17 cellular contexts compared by ENCODE assay signal in the genomic region with DNA sequence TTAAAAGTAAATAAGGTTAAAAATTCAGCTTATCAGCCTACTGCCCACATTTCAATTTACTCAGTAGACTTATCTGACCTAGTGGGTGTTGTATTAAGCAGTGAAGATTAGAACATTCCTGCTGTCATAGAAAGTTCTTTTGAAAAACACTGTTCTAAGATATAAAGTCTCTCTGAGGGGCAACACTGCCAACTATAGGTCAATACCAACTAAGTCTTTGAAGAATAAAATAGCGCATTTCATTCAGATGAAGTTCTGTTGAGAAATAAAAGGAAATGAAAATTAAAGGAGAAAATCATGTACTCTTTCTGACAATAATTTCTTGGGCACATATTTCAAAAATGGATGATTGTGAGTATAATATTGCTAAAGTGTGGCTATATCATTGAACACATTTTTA.
"Had no signal": no experiment of that assay in that cellular context is flagged by ENCODE, and none has a peak within 500 bp of the region (broad histone marks: within the 10 kb centered on the region; RNA-seq: fewer than 3 reads in every experiment).

No MANE protein-coding gene starts in this region.

- H3K9me3 ChIP-seq: breast epithelium, esophagus squamous epithelium, left lung, psoas muscle, upper lobe of left lung had no signal

- H3K27ac Mint-ChIP-seq: activated B cell treated with CpG ODN at 0.5 μM for 24 hours; activated CD4-positive, alpha-beta T cell treated with anti-CD3 and anti-CD28 coated beads, Interleukin-2, amount 10 ng/mL, durations not matched to agents 7 days and 5 days; activated CD8-positive, alpha-beta memory T cell treated with anti-CD3 and anti-CD28 coated beads, Interleukin-2, amount 10 ng/mL, durations not matched to agents 7 days and 5 days; activated naive CD8-positive, alpha-beta T cell treated with anti-CD3 and anti-CD28 coated beads for 36 hours; activated T-cell treated with anti-CD3 and anti-CD28 coated beads, Interleukin-2, amount 50 U/mL, for 24 hours; natural killer cell treated with Interleukin-12 subunit alpha and Interleukin-12 subunit beta and Interleukin-15 and Interleukin-18, amount 100 ng/mL, for 72 hours; T-cell had no signal

- H3K36me3 ChIP-seq: breast epithelium, esophagus squamous epithelium, left lung, upper lobe of left lung had no signal

- H3K27me3 Mint-ChIP-seq: activated B cell treated with CpG ODN at 0.5 μM for 24 hours; activated CD4-positive, alpha-beta T cell treated with anti-CD3 and anti-CD28 coated beads, Interleukin-2, amount 10 ng/mL, durations not matched to agents 7 days and 5 days; activated CD8-positive, alpha-beta memory T cell treated with anti-CD3 and anti-CD28 coated beads, Interleukin-2, amount 10 ng/mL, durations not matched to agents 7 days and 5 days; activated naive CD8-positive, alpha-beta T cell treated with anti-CD3 and anti-CD28 coated beads for 36 hours; activated T-cell treated with anti-CD3 and anti-CD28 coated beads, Interleukin-2, amount 50 U/mL, for 24 hours; natural killer cell treated with Interleukin-12 subunit alpha and Interleukin-12 subunit beta and Interleukin-15 and Interleukin-18, amount 100 ng/mL, for 72 hours; T-cell had no signal

- H3K27ac ChIP-seq: breast epithelium, esophagus squamous epithelium, left lung, psoas muscle, upper lobe of left lung had no signal

- DNase-seq: activated B cell treated with CpG ODN at 0.5 μM for 24 hours; activated CD4-positive, alpha-beta T cell treated with anti-CD3 and anti-CD28 coated beads, Interleukin-2, amount 10 ng/mL, durations not matched to agents 7 days and 5 days; activated CD8-positive, alpha-beta memory T cell treated with anti-CD3 and anti-CD28 coated beads, Interleukin-2, amount 10 ng/mL, durations not matched to agents 7 days and 5 days; activated gamma-delta T cell; activated naive CD8-positive, alpha-beta T cell treated with anti-CD3 and anti-CD28 coated beads for 36 hours; activated T-cell treated with anti-CD3 and anti-CD28 coated beads, Interleukin-2, amount 50 U/mL, for 24 hours; esophagus squamous epithelium; foreskin fibroblast; left lung; psoas muscle; stimulated activated CD4-positive, alpha-beta T cell treated with anti-CD3 and anti-CD28 coated beads, Interleukin-2, amount 100 ng/mL, for 24 hours; stimulated activated naive CD4-positive, alpha-beta T cell; T-cell; upper lobe of left lung had no signal

- ATAC-seq: activated CD8-positive, alpha-beta memory T cell treated with anti-CD3 and anti-CD28 coated beads, Interleukin-2, amount 10 ng/mL, durations not matched to agents 7 days and 5 days; left lung; natural killer cell treated with Interleukin-12 subunit alpha and Interleukin-12 subunit beta and Interleukin-15 and Interleukin-18, amount 100 ng/mL, for 72 hours; psoas muscle; sciatic nerve; T-cell had no signal

- H3K4me3 ChIP-seq: breast epithelium, esophagus squamous epithelium, left lung, psoas muscle, upper lobe of left lung had no signal

- H3K4me1 ChIP-seq: breast epithelium, esophagus squamous epithelium, left lung, psoas muscle, upper lobe of left lung had no signal

- H3K9me3 Mint-ChIP-seq: activated B cell treated with CpG ODN at 0.5 μM for 24 hours had no signal

- H3K4me1 Mint-ChIP-seq: activated B cell treated with CpG ODN at 0.5 μM for 24 hours; activated CD4-positive, alpha-beta T cell treated with anti-CD3 and anti-CD28 coated beads, Interleukin-2, amount 10 ng/mL, durations not matched to agents 7 days and 5 days; activated CD8-positive, alpha-beta memory T cell treated with anti-CD3 and anti-CD28 coated beads, Interleukin-2, amount 10 ng/mL, durations not matched to agents 7 days and 5 days; activated naive CD8-positive, alpha-beta T cell treated with anti-CD3 and anti-CD28 coated beads for 36 hours; T-cell had no signal

- H3K36me3 Mint-ChIP-seq: activated CD8-positive, alpha-beta memory T cell treated with anti-CD3 and anti-CD28 coated beads, Interleukin-2, amount 10 ng/mL, durations not matched to agents 7 days and 5 days; activated naive CD8-positive, alpha-beta T cell treated with anti-CD3 and anti-CD28 coated beads for 36 hours; natural killer cell treated with Interleukin-12 subunit alpha and Interleukin-12 subunit beta and Interleukin-15 and Interleukin-18, amount 100 ng/mL, for 72 hours; T-cell had no signal

- H3K4me3 Mint-ChIP-seq: activated B cell treated with CpG ODN at 0.5 μM for 24 hours; activated CD4-positive, alpha-beta T cell treated with anti-CD3 and anti-CD28 coated beads, Interleukin-2, amount 10 ng/mL, durations not matched to agents 7 days and 5 days; activated CD8-positive, alpha-beta memory T cell treated with anti-CD3 and anti-CD28 coated beads, Interleukin-2, amount 10 ng/mL, durations not matched to agents 7 days and 5 days; activated naive CD8-positive, alpha-beta T cell treated with anti-CD3 and anti-CD28 coated beads for 36 hours; activated T-cell treated with anti-CD3 and anti-CD28 coated beads, Interleukin-2, amount 50 U/mL, for 24 hours; natural killer cell treated with Interleukin-12 subunit alpha and Interleukin-12 subunit beta and Interleukin-15 and Interleukin-18, amount 100 ng/mL, for 72 hours; T-cell had no signal

- H3K27me3 ChIP-seq: breast epithelium, esophagus squamous epithelium, left lung, upper lobe of left lung had no signal
